ENCODE assay signal across 1 cellular context in the genomic region with DNA sequence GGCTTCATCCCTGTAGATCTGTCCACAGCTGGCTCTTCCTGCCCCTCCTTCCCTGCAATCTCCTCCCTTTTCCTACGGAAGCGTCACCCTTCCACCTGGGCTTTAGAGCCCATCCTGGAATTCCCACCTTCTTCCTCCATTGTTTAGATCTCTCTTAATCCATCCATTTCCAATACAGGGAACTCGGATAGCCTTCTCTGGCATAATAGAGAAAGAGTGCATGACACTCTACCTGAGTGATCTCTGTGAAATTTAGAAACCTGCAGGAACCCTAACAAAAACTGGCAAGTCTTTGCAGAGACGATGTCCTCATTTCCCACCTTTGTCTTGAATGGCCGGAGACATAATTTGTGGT.
TF ChIP-seq lines count a peak whose summit lies in the region.

No MANE protein-coding gene starts in this region.

TF ChIP-seq in IMR-90, 13 proteins besides CTCF, POLR2A, EP300 and RAD21 (continued from another document):
- no peak for TF ChIP-seq MAFK (IDR thresholded peaks at IDR 0.05; ENCODE audit: low read depth, low read length)
